13 cellular contexts compared by ENCODE assay signal in the genomic region with DNA sequence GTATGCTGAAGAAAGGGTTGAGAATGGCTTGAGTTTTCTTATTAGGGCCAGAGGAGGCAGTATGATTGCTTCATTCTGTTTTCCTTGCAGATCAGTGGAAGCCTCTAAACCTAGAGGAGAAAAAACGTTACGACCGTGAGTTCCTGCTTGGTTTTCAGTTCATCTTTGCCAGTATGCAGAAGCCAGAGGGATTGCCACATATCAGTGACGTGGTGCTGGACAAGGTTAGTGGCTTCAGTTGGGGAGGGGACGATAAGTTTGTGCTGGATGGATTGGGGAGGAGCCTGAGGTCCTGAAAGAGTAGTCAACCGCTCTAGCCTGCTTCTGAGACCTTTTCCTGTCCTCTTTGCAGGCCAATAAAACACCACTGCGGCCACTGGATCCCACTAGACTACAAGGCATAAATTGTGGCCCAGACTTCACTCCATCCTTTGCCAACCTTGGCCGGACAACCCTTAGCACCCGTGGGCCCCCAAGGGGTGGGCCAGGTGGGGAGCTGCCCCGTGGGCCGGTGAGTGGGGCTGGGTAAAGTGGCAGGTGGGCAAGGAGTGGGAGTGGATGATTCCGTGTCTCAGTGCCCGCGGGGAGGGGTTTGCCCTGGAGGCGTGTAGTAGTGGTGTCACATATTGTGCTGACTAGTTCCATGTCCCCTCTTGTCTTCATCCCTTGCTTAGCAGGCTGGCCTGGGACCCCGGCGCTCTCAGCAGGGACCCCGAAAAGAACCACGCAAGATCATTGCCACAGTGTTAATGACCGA. TPM values are rescaled to one million over a fixed set of nuclear protein-coding genes. Genes with fewer than 3 reads are reported as not detected.
DNase-seq lines count a peak whose midpoint lies in the region; ATAC-seq, FAIRE-seq and TF ChIP-seq lines count a peak whose summit lies in the region.
"Had no signal": no experiment of that assay in that cellular context is flagged by ENCODE, and none has a peak within 500 bp of the region (broad histone marks: within the 10 kb centered on the region; RNA-seq: fewer than 3 reads in every experiment).

No MANE protein-coding gene starts in this region.

- peak overlapping the region; percentile 92 to 97 (median 94) for H3K27ac Mint-ChIP-seq in CD14-positive monocyte
- H3K27ac Mint-ChIP-seq in naive thymus-derived CD8-positive, alpha-beta T cell = peak overlapping the region in 3 of 10 donors; percentile 20 to 76 (median 31)
- H3K27ac Mint-ChIP-seq: B cell, nephron had no signal

- peak overlapping the region; percentile 31 to 67 for H3K4me3 Mint-ChIP-seq in CD14-positive monocyte
- H3K4me3 Mint-ChIP-seq in naive thymus-derived CD8-positive, alpha-beta T cell = no peak overlapping the region
- H3K4me3 Mint-ChIP-seq: B cell; immature natural killer cell; nephron; stimulated activated naive CD8-positive, alpha-beta T cell treated with anti-CD3 and anti-CD28 coated beads, Interleukin-15, amount 100 ng/mL, for 72 hours had no signal

- no peak overlapping the region for H3K4me3 ChIP-seq in kidney (ENCODE audit: low read length in 2 of 2)
- H3K4me3 ChIP-seq: SJSA1 had no signal

- H3K36me3 Mint-ChIP-seq in CD14-positive monocyte = peaks cover 80 to 81% of the 10 kb centered on the region in 2 donors
- peaks cover 4 to 94% (median 33%) of the 10 kb centered on the region in 3 donors for H3K36me3 Mint-ChIP-seq in naive thymus-derived CD8-positive, alpha-beta T cell

- H3K9me3 Mint-ChIP-seq in CD14-positive monocyte = peaks cover 0 to 2% (median 0%) of the 10 kb centered on the region in 7 donors
- H3K9me3 Mint-ChIP-seq in naive thymus-derived CD8-positive, alpha-beta T cell = no peaks in the 10 kb centered on the region
- H3K9me3 Mint-ChIP-seq: immature natural killer cell; nephron; stimulated activated naive CD8-positive, alpha-beta T cell treated with anti-CD3 and anti-CD28 coated beads, Interleukin-15, amount 100 ng/mL, for 72 hours had no signal

- peaks cover 69 to 75% of the 10 kb centered on the region in 2 donors for H3K36me3 ChIP-seq in kidney (ENCODE audit: control insufficient read depth in 1 of 2, insufficient read depth in 2 of 2, low read length in 2 of 2)

- FAIRE-seq in kidney (lab: Jason Lieb, UNC) = no peak
- FAIRE-seq: H1 had no signal

- intact Hi-C loops in CD14-positive monocyte (cut with micrococcal nuclease) = no loop called here
- intact Hi-C loops in kidney (cut with DNase I) = no loop called here

- peak; percentile 94 for DNase-seq in CD14-positive monocyte (ENCODE audit: low spot score)
- DNase-seq in SIG-M5 treated with dmso at 0.1 percent for 504 hours (lab: John Stamatoyannopoulos, UW; ENCODE audit: unreplicated experiment) = peak; percentile 89
- DNase-seq in kidney = peak; percentile 70
- DNase-seq in naive thymus-derived CD8-positive, alpha-beta T cell = no peak
- no peak for DNase-seq in hippocampal formation (lab: John Stamatoyannopoulos, UW)
- DNase-seq: immature natural killer cell; NCI-H2227 treated with DMSO at 0.1 percent for 48 hours; stimulated activated naive CD8-positive, alpha-beta T cell treated with anti-CD3 and anti-CD28 coated beads, Interleukin-15, amount 100 ng/mL, for 72 hours had no signal

- ATAC-seq in naive thymus-derived CD8-positive, alpha-beta T cell = no peak
- ATAC-seq in GM18867 (IDR thresholded peaks at IDR 0.05; ENCODE audit: unreplicated experiment) = no peak
- ATAC-seq: stimulated activated naive CD8-positive, alpha-beta T cell treated with anti-CD3 and anti-CD28 coated beads, Interleukin-15, amount 100 ng/mL, for 72 hours had no signal

- peaks cover 50% of the 10 kb centered on the region for H3K4me1 Mint-ChIP-seq in CD14-positive monocyte
- peaks cover 9 to 14% (median 13%) of the 10 kb centered on the region in 4 donors for H3K4me1 Mint-ChIP-seq in naive thymus-derived CD8-positive, alpha-beta T cell

- TF ChIP-seq CTCF in CD14-positive monocyte (IDR thresholded peaks at IDR 0.05) (no peak), kidney (IDR thresholded peaks at IDR 0.05; ENCODE audit: borderline replicate concordance, extremely low read depth, insufficient read depth) (no peak)

- no peaks in the 10 kb centered on the region for H3K9me3 ChIP-seq in kidney (ENCODE audit: control insufficient read depth in 1 of 2, low read length in 2 of 2)
- H3K9me3 ChIP-seq: SJSA1 had no signal

- peaks cover 0 to 3% (median 0%) of the 10 kb centered on the region in 3 donors for H3K27me3 Mint-ChIP-seq in CD14-positive monocyte (ENCODE audit: low read depth in 3 of 3)
- H3K27me3 Mint-ChIP-seq in naive thymus-derived CD8-positive, alpha-beta T cell = no peaks in the 10 kb centered on the region
- H3K27me3 Mint-ChIP-seq: B cell; stimulated activated naive CD8-positive, alpha-beta T cell treated with anti-CD3 and anti-CD28 coated beads, Interleukin-15, amount 100 ng/mL, for 72 hours had no signal

- H3K4me1 ChIP-seq in kidney (ENCODE audit: control insufficient read depth in 1 of 2, insufficient read depth in 1 of 2, low read depth in 1 of 2, low read length in 2 of 2) = peaks cover 11 to 13% of the 10 kb centered on the region in 2 donors

- POLR2A ChIA-PET in naive thymus-derived CD8-positive, alpha-beta T cell (lab: Charles Lee) = interaction anchor here (1.5 kb wide), 1 partner anchor 8 kb away, joined by 3 read pairs; no protein-coding TSS in a partner anchor

- no peak overlapping the region for H3K9ac ChIP-seq in kidney (ENCODE audit: low read length in 2 of 2)

- no peak overlapping the region for H3K27ac ChIP-seq in kidney (ENCODE audit: low read depth in 2 of 2, low read length in 2 of 2)
- H3K27ac ChIP-seq: SJSA1 had no signal

RNA-seq across cellular contexts. Expression of a gene that starts 8.5 kb away (rescaled TPM):
- 10 to 100 TPM; 13.9 to 24.2 TPM for polyA plus RNA-seq in CD14-positive monocyte
- total RNA-seq in kidney = 327 TPM
- polyA plus RNA-seq in kidney (ENCODE audit: insufficient read depth, low read depth, low replicate concordance) = 118 TPM
- total RNA-seq in naive thymus-derived CD8-positive, alpha-beta T cell = 100 to 1,000 TPM; 220 to 229 TPM
- 10 to 100 TPM; 13.6 to 44.6 (median 21.1) TPM for polyA plus RNA-seq in naive thymus-derived CD8-positive, alpha-beta T cell

RNA-seq across cellular contexts. Expression of a gene that starts 14.5 kb away (rescaled TPM):
- polyA plus RNA-seq in CD14-positive monocyte = 1 to 10 TPM; 5.8 to 7.7 TPM
- total RNA-seq in kidney = 20.1 TPM
- 14.0 TPM for polyA plus RNA-seq in kidney (ENCODE audit: insufficient read depth, low read depth, low replicate concordance)
- 1 to 10 TPM; 7.7 to 9.0 TPM for total RNA-seq in naive thymus-derived CD8-positive, alpha-beta T cell
- polyA plus RNA-seq in naive thymus-derived CD8-positive, alpha-beta T cell = 1 to 10 TPM in 2 of 3 donors, under 1 TPM in 1; 0.98 to 1.8 (median 1.0) TPM

RNA-seq across cellular contexts. Expression of a gene that starts 23.9 kb away (rescaled TPM):
- polyA plus RNA-seq in CD14-positive monocyte = 100 to 1,000 TPM; 167 to 186 TPM
- 149 TPM for total RNA-seq in kidney
- polyA plus RNA-seq in kidney (ENCODE audit: insufficient read depth, low read depth, low replicate concordance) = 104 TPM
- total RNA-seq in naive thymus-derived CD8-positive, alpha-beta T cell = 100 to 1,000 TPM; 135 to 150 TPM
- 100 to 1,000 TPM; 167 to 183 (median 178) TPM for polyA plus RNA-seq in naive thymus-derived CD8-positive, alpha-beta T cell

RNA-seq across cellular contexts. Expression of a gene that starts 38.5 kb away (rescaled TPM):
- under 1 TPM in 1 of 2 donors, not detected in 1; 0.16 TPM for polyA plus RNA-seq in CD14-positive monocyte
- total RNA-seq in kidney = 10.4 TPM
- polyA plus RNA-seq in kidney (ENCODE audit: insufficient read depth, low read depth, low replicate concordance) = 6.4 TPM
- 1 to 10 TPM; 5.2 to 6.3 TPM for total RNA-seq in naive thymus-derived CD8-positive, alpha-beta T cell
- polyA plus RNA-seq in naive thymus-derived CD8-positive, alpha-beta T cell = 1 to 10 TPM in 1 of 3 donors, under 1 TPM in 2; 0.12 to 1.1 (median 0.28) TPM

RNA-seq across cellular contexts. Expression of a gene that starts 38.6 kb away (rescaled TPM):
- 10 to 100 TPM; 21.7 to 24.6 TPM for polyA plus RNA-seq in CD14-positive monocyte
- total RNA-seq in kidney = 82.0 TPM
- 157 TPM for polyA plus RNA-seq in kidney (ENCODE audit: insufficient read depth, low read depth, low replicate concordance)
- total RNA-seq in naive thymus-derived CD8-positive, alpha-beta T cell = 10 to 100 TPM; 58.2 to 60.9 TPM
- 10 to 100 TPM; 58.0 to 81.6 (median 68.0) TPM for polyA plus RNA-seq in naive thymus-derived CD8-positive, alpha-beta T cell

Comparison
In these comparisons a context has a peak if more than half of its experiments do, and no peak if none do; other contexts are left out.
1. DNase-seq: peak in CD14-positive monocyte (single experiment), SIG-M5 treated with dmso at 0.1 percent for 504 hours (single experiment) and kidney (single experiment); none in naive thymus-derived CD8-positive, alpha-beta T cell (0 of 10) and hippocampal formation (0 of 2).
2. H3K4me3 Mint-ChIP-seq: peak in CD14-positive monocyte (2 of 2); none in naive thymus-derived CD8-positive, alpha-beta T cell (0 of 10).